33 cellular contexts compared by ENCODE assay signal in genomic region chr6:25681848-25682247, GRCh38. TPM values are rescaled to one million over a fixed set of nuclear protein-coding genes. Genes with fewer than 3 reads are reported as not detected.
"Had no signal": no experiment of that assay in that cellular context is flagged by ENCODE, and none has a peak within 500 bp of the region (broad histone marks: within the 10 kb centered on the region; RNA-seq: fewer than 3 reads in every experiment).

No MANE protein-coding gene starts in this region.

- H3K27me3 ChIP-seq: MG63 had no signal

- DNase-seq: Karpas-422, MG63, MM.1S, NCI-H1048, NCI-H1092, NCI-H1092 treated with DMSO at 0.1 percent for 48 hours, NCI-H1105, NCI-H1105 treated with DMSO at 0.1 percent for 48 hours, NCI-H1417 treated with DMSO at 0.1 percent for 48 hours, NCI-H1436, NCI-H1436 treated with DMSO at 0.1 percent for 48 hours, NCI-H146, NCI-H1694, NCI-H1694 treated with DMSO at 0.1 percent for 48 hours, NCI-H187, NCI-H187 treated with DMSO at 0.1 percent for 48 hours, NCI-H1930, NCI-H2029, NCI-H2029 treated with DMSO at 0.1 percent for 48 hours, NCI-H2081, NCI-H2107, NCI-H2171, NCI-H2171 treated with DMSO at 0.1 percent for 48 hours, NCI-H2227 treated with DMSO at 0.1 percent for 48 hours, NCI-H226, NCI-H345, NCI-H446, NCI-H446 treated with DMSO at 0.1 percent for 48 hours, NCI-H510A, NCI-H510A treated with DMSO at 0.1 percent for 48 hours had no signal

- H3K36me3 ChIP-seq: MG63 had no signal

- H3K4me3 ChIP-seq: MG63 had no signal

- H3K9me3 ChIP-seq: MG63 had no signal

RNA-seq across cellular contexts. Expression of gene SCGN, which starts 29.8 kb away (rescaled TPM):
- total RNA-seq: M059J, MCF 10A, NCI-H460 had no signal
